9 cellular contexts compared by ENCODE assay signal in genomic region chr12:102917026-102917787, GRCh38. TPM values are rescaled to one million over a fixed set of nuclear protein-coding genes. Genes with fewer than 3 reads are reported as not detected.
A peak's percentile ranks its signal among the peaks of the same experiment; 100 is the strongest.
DNase-seq lines count a peak whose midpoint lies in the region; ATAC-seq and TF ChIP-seq lines count a peak whose summit lies in the region.
"Had no signal": no experiment of that assay in that cellular context is flagged by ENCODE, and none has a peak within 500 bp of the region (broad histone marks: within the 10 kb centered on the region; RNA-seq: fewer than 3 reads in every experiment).

PAH (minus strand) TSS chr12:102917244; CDS start chr12:102917130, 114 bp downstream.

- H3K23ac ChIP-seq in H9 (ENCODE audit: insufficient read length, low read depth, low read length), result no peak within 1 kb of the TSS

- no peak within 1 kb of the TSS for H3K56ac ChIP-seq in H9 (ENCODE audit: insufficient read length, low read depth, low read length)

- no peaks in the 10 kb centered on the region for H3K79me2 ChIP-seq in H9 (ENCODE audit: insufficient read depth, low read length)

- H3K4ac ChIP-seq in H9 (ENCODE audit: low read depth, low read length), result no peak within 1 kb of the TSS

- peak within 1 kb of the TSS; percentile 35 to 92 (median 87); a peak in 6 of 7 replicates for H3K27ac Mint-ChIP-seq in H9

- no peak within 1 kb of the TSS for H3K27ac ChIP-seq in H9 (ENCODE audit: insufficient read length, low read depth, low read length)
- H3K27ac ChIP-seq in esophagus muscularis mucosa (replicated peaks in 1 of 4), result no peak within 1 kb of the TSS

- no peak within 1 kb of the TSS for H4K91ac ChIP-seq in H9 (ENCODE audit: insufficient read length, low read depth, low read length)

- no peaks in the 10 kb centered on the region for H3K79me1 ChIP-seq in H9 (ENCODE audit: insufficient read depth, low read depth, low read length, poor library complexity, severe bottlenecking)

- H3K27me3 Mint-ChIP-seq in H9 (ENCODE audit: low read depth), result peaks cover 10% of the 10 kb centered on the region

- H3K18ac ChIP-seq in H9 (ENCODE audit: insufficient read length, low read depth, low read length), result peak within 1 kb of the TSS; percentile 36

- TF ChIP-seq POLR2A in esophagus muscularis mucosa (IDR thresholded peaks at IDR 0.05; ENCODE audit: low read depth), result no peak

- no peak within 1 kb of the TSS for H3K9ac ChIP-seq in H9 (ENCODE audit: extremely low read depth, insufficient read length, low read length)

- H2BK12ac ChIP-seq in H9 (ENCODE audit: insufficient read length, low read depth, low read length), result no peak within 1 kb of the TSS

- intact Hi-C loops in esophagus muscularis mucosa (cut with DNase I), result no loop called here

- H3K4me1 ChIP-seq in H9 (ENCODE audit: insufficient read depth, low read length) (no peaks in the 10 kb centered on the region; the same call in 1 of the 2 replicates), esophagus muscularis mucosa (peaks cover 0 to 6% (median 5%) of the 10 kb centered on the region in 4 donors)

- no peak for ATAC-seq in GM18861 (IDR thresholded peaks at IDR 0.05; ENCODE audit: unreplicated experiment)
- no peak for ATAC-seq in HG02610 (IDR thresholded peaks at IDR 0.05; ENCODE audit: unreplicated experiment)
- no peak for ATAC-seq in HG02852 (IDR thresholded peaks at IDR 0.05; ENCODE audit: unreplicated experiment)

- no peak within 1 kb of the TSS for H2AFZ ChIP-seq in H9 (ENCODE audit: low read length)

- no peak within 1 kb of the TSS for H2BK20ac ChIP-seq in H9 (ENCODE audit: low read depth, low read length, poor library complexity, severe bottlenecking)

- no peak within 1 kb of the TSS for H2AK5ac ChIP-seq in H9 (ENCODE audit: insufficient read length, low read length)

- TF ChIP-seq CTCF in GM10266 (IDR thresholded peaks at IDR 0.05; ENCODE audit: control insufficient read depth, insufficient read depth, low read depth, missing control alignments), result no peak
- TF ChIP-seq CTCF in H9 (conservative IDR thresholded peaks at IDR 0.05), result peak; percentile 39; the same call in 2 of the 3 replicates
- no peak for TF ChIP-seq CTCF in esophagus muscularis mucosa (IDR thresholded peaks at IDR 0.05)

- in situ Hi-C loops in SK-MEL-5 (cut with HindIII; ENCODE audit: low pct_unique_long_range_greater_than_20kb, low sequenced_read_pairs), result no loop called here

- H3K36me3 Mint-ChIP-seq in H9 (ENCODE audit: insufficient read depth in 1 of 3, low read depth in 3 of 3), result no peaks in the 10 kb centered on the region

- no peak within 1 kb of the TSS for H3T11ph ChIP-seq in H9 (ENCODE audit: low read length)

- no peak within 1 kb of the TSS for H2BK5ac ChIP-seq in H9 (ENCODE audit: insufficient read length, low read length)

- H2BK120ac ChIP-seq in H9 (ENCODE audit: low read depth, low read length, poor library complexity, severe bottlenecking), result no peak within 1 kb of the TSS

- H3K9me3 Mint-ChIP-seq in H9, result no peaks in the 10 kb centered on the region

- no peaks in the 10 kb centered on the region for H3K36me3 ChIP-seq in esophagus muscularis mucosa

- H3K4me1 Mint-ChIP-seq in H9, result peaks cover 25 to 27% of the 10 kb centered on the region in 2 experiments

- H4K5ac ChIP-seq in H9 (ENCODE audit: insufficient read length, low read depth, low read length), result no peak within 1 kb of the TSS

- peak within 1 kb of the TSS; percentile 18 to 42 (median 26) for H3K4me3 ChIP-seq in esophagus muscularis mucosa

- H3K9me3 ChIP-seq in H9 (ENCODE audit: control insufficient read depth, low read depth, low read length), result no peaks in the 10 kb centered on the region
- H3K9me3 ChIP-seq in esophagus muscularis mucosa, result no peaks in the 10 kb centered on the region

- H3K14ac ChIP-seq in H9 (ENCODE audit: insufficient read depth, low read length), result no peak within 1 kb of the TSS

- H3K23me2 ChIP-seq in H9 (ENCODE audit: insufficient read length, low read depth, low read length, poor library complexity, severe bottlenecking), result no peaks in the 10 kb centered on the region

- DNase-seq in GM10266 (ENCODE audit: extremely low spot score), result peak; percentile 32
- peak; percentile 97 for DNase-seq in H9
- peak; percentile 19 for DNase-seq in SK-MEL-5 (ENCODE audit: low read depth, low spot score)
- DNase-seq in esophagus muscularis mucosa (ENCODE audit: extremely low spot score), result no peak
- DNase-seq in stimulated activated CD4-positive, alpha-beta T cell treated with anti-CD3 and anti-CD28 coated beads, Interleukin-15, amount 100 ng/mL, for 24 hours, result peak; percentile 19

- H4K20me1 ChIP-seq in H9 (ENCODE audit: control insufficient read depth, insufficient read depth, insufficient read length), result no peaks in the 10 kb centered on the region

- peak within 1 kb of the TSS; percentile 41 for H3K4me2 ChIP-seq in H9 (ENCODE audit: insufficient read depth, insufficient read length, low read length)

- H2BK15ac ChIP-seq in H9 (ENCODE audit: low read depth, low read length), result no peak within 1 kb of the TSS

- TF ChIP-seq EP300 in esophagus muscularis mucosa (IDR thresholded peaks at IDR 0.05), result no peak

- WGBS in H9 (ENCODE audit: extremely low coverage, insufficient read length, low lambda C conversion rate), result no CpG with 5 or more reads among the region's 30 CpGs
- WGBS in esophagus muscularis mucosa, result 7% methylated on average over 29 of the region's 30 CpGs

- H3K4me3 Mint-ChIP-seq in H9, result peak within 1 kb of the TSS; percentile 61 to 75

- H4K8ac ChIP-seq in H9 (replicated peaks; ENCODE audit: insufficient read length, low read depth, low read length), result no peak within 1 kb of the TSS

- no peaks in the 10 kb centered on the region for H3K27me3 ChIP-seq in H9 (ENCODE audit: insufficient read depth, low read length)
- H3K27me3 ChIP-seq in esophagus muscularis mucosa, result peaks cover 0 to 20% (median 3%) of the 10 kb centered on the region in 4 donors

RNA-seq across cellular contexts. Expression of gene PAH, which starts in this region (rescaled TPM):
- total RNA-seq in H9 (2021), result 6.1 and 8.0 TPM in 2 replicates
- total RNA-seq in SK-MEL-5 (2014; rRNA removed; shearing (Covaris generic)), result 0.58 TPM in 1 of 2 replicates, not detected in the other
- 0.32 and 1.5 TPM in 2 replicates for polyA plus RNA-seq in SK-MEL-5 (2015; cell fraction: cytosol; rRNA removed)
- polyA plus RNA-seq in SK-MEL-5 (2015; cell fraction: nucleus; rRNA removed), result 2.4 and 8.8 TPM in 2 replicates
- not detected for total RNA-seq in esophagus muscularis mucosa
- total RNA-seq: HT1080 had no signal
